ENCODE assay signal across 8 cellular contexts in genomic region chr9:133184971-133185370, GRCh38. TPM values are rescaled to one million over a fixed set of nuclear protein-coding genes. Genes with fewer than 3 reads are reported as not detected.
DNase-seq lines count a peak whose midpoint lies in the region; ATAC-seq and TF ChIP-seq lines count a peak whose summit lies in the region.

No MANE protein-coding gene starts in this region.

- H3K4me1 ChIP-seq in PC-9 (replicated peaks; ENCODE audit: insufficient read depth) (no peaks in the 10 kb centered on the region), body of pancreas (no peaks in the 10 kb centered on the region)

- no peaks in the 10 kb centered on the region for H3K9me2 ChIP-seq in PC-9 (ENCODE audit: insufficient read depth)

- no peaks in the 10 kb centered on the region for H3F3A ChIP-seq in PC-9 (ENCODE audit: insufficient read depth, low read depth)

- H4K20me1 ChIP-seq in PC-9 (ENCODE audit: insufficient read depth): no peaks in the 10 kb centered on the region

- BruUV-seq in PC-9 (replicated peaks; lab: Mats Ljungman, UMichigan): no TSS peak

- TF ChIP-seq CTCF in PC-9 (conservative IDR thresholded peaks at IDR 0.05) (peak; percentile 77), body of pancreas (IDR thresholded peaks at IDR 0.05) (peak in 6 of 7 experiments; percentile 43 to 67 (median 60))

- H3K9me3 ChIP-seq in PC-9 (ENCODE audit: insufficient read depth, low read depth) (no peaks in the 10 kb centered on the region), body of pancreas (no peaks in the 10 kb centered on the region)

- WGBS in body of pancreas, 2 donors: 2 to 16% methylated on average over 7 to 8 of the region's 8 CpGs

- DNase-seq in EL (peak; percentile 75), Kasumi-1 (lab: John Stamatoyannopoulos, UW) (peak; percentile 80 to 86), PC-9 (peak; percentile 50 to 65), body of pancreas (peak; percentile 38 to 65 (median 50)), iris pigment epithelial cell (ENCODE audit: low read depth) (peak; percentile 80)
- peak in 2 of 3 experiments; percentile 12 to 28 for DNase-seq in stimulated activated CD4-positive, alpha-beta T cell treated with anti-CD3 and anti-CD28 coated beads, TNF-alpha, amount 100 ng/mL, for 24 hours (ENCODE audit: low read depth in 3 of 3)

- H3K4me3 ChIP-seq in PC-9 (no peak overlapping the region), body of pancreas (no peak overlapping the region)

- H2AFZ ChIP-seq in PC-9: no peak overlapping the region

- CTCF ChIA-PET in PC-9 (lab: Charles Lee): interaction anchor here (0.6 to 2.2 kb wide), 10 partner anchors 22 to 274 kb away, joined by 3 to 25 read pairs (median 7); no protein-coding TSS in a partner anchor

- no peak overlapping the region for H3K4me2 ChIP-seq in PC-9

- intact Hi-C loops in PC-9 (cut with micrococcal nuclease; ENCODE audit: unreplicated experiment): loop anchor here (1.0 kb wide), 3 partner anchors 144 to 301 kb away; no protein-coding TSS in a partner anchor
- intact Hi-C loops in body of pancreas (cut with DNase I): loop anchor here (5.0 to 10.0 kb wide), 2 partner anchors 140 to 302 kb away; no protein-coding TSS in a partner anchor

- no peak overlapping the region for H3K27ac ChIP-seq in PC-9
- no peak overlapping the region for H3K27ac ChIP-seq in body of pancreas

- peaks cover 54% of the 10 kb centered on the region for H3K27me3 ChIP-seq in PC-9 (ENCODE audit: insufficient read depth, low read depth)
- no peaks in the 10 kb centered on the region for H3K27me3 ChIP-seq in body of pancreas

- H3K36me3 ChIP-seq in PC-9 (ENCODE audit: low read depth): no peaks in the 10 kb centered on the region
- H3K36me3 ChIP-seq in body of pancreas (replicated peaks in 1 of 2; ENCODE audit: insufficient read depth in 1 of 2, low read depth in 2 of 2): no peaks in the 10 kb centered on the region

- TF ChIP-seq POLR2A in body of pancreas (IDR thresholded peaks at IDR 0.05): no peak

- POLR2A ChIA-PET in PC-9 (lab: Charles Lee; ENCODE audit: unreplicated experiment): interaction anchor here (0.6 kb wide), 1 partner anchor 167 kb away, joined by 4 read pairs; no protein-coding TSS in a partner anchor

- peak; percentile 77 for ATAC-seq in body of pancreas
- no peak for ATAC-seq in HG03565 (IDR thresholded peaks at IDR 0.05; ENCODE audit: unreplicated experiment)
- ATAC-seq in HG03108 (IDR thresholded peaks at IDR 0.05; ENCODE audit: unreplicated experiment): no peak

- no peaks in the 10 kb centered on the region for H3K79me2 ChIP-seq in PC-9 (ENCODE audit: low read depth)

RNA-seq across cellular contexts. Expression of gene GBGT1, which starts 21.3 kb away (rescaled TPM):
- total RNA-seq in PC-9 (2021) (1.2 and 3.0 TPM in 2 replicates), body of pancreas (1 to 10 TPM; 5.4 to 9.2 TPM)

RNA-seq across cellular contexts. Expression of gene OBP2B, which starts 24.1 kb away (rescaled TPM):
- total RNA-seq in PC-9 (2021) (not detected in 2 replicates), body of pancreas (not detected)

Comparison
In these comparisons a context has a peak if more than half of its experiments do, and no peak if none do; other contexts are left out.
1. DNase-seq: peak in every context shown above with its lines; median percentile 83 in Kasumi-1; 80 in iris pigment epithelial cell; 75 in EL; 58 in PC-9; 50 in body of pancreas; 20 in stimulated activated CD4-positive, alpha-beta T cell treated with anti-CD3 and anti-CD28 coated beads, TNF-alpha, amount 100 ng/mL, for 24 hours.